In genomic region chr12:64709429-64709828, GRCh38 we compare ENCODE assay signal across 11 cellular contexts.
"Had no signal": no experiment of that assay in that cellular context is flagged by ENCODE, and none has a peak within 500 bp of the region (broad histone marks: within the 10 kb centered on the region; RNA-seq: fewer than 3 reads in every experiment).

No MANE protein-coding gene starts in this region.

- H3K4me2 ChIP-seq: KMS-11 had no signal

- H3K9ac ChIP-seq: GM23248, KMS-11 had no signal

- H3K4me3 Mint-ChIP-seq: HFFc6, IgD-negative memory B cell had no signal

- H3K27me3 Mint-ChIP-seq: IgD-negative memory B cell had no signal

- FAIRE-seq: HepG2 had no signal

- H3K4me1 ChIP-seq: HAP-1 had no signal

- ATAC-seq: HCT116, HepG2 had no signal

- H2AFZ ChIP-seq: GM23248 had no signal

- H3K27ac Mint-ChIP-seq: HFFc6, IgD-negative memory B cell had no signal

- H3K9me3 ChIP-seq: HAP-1 had no signal

- H3K9me3 Mint-ChIP-seq: HFFc6, IgD-negative memory B cell had no signal

- H3K27ac ChIP-seq: GM23248, HL-60, KMS-11 had no signal

- H3K4me3 ChIP-seq: GM23248, HAP-1 had no signal

- DNase-seq: GM23248, GOT3, H7, HFFc6, KBM-7 had no signal
